Comparison of ENCODE assay signal across 2 cellular contexts in the genomic region with DNA sequence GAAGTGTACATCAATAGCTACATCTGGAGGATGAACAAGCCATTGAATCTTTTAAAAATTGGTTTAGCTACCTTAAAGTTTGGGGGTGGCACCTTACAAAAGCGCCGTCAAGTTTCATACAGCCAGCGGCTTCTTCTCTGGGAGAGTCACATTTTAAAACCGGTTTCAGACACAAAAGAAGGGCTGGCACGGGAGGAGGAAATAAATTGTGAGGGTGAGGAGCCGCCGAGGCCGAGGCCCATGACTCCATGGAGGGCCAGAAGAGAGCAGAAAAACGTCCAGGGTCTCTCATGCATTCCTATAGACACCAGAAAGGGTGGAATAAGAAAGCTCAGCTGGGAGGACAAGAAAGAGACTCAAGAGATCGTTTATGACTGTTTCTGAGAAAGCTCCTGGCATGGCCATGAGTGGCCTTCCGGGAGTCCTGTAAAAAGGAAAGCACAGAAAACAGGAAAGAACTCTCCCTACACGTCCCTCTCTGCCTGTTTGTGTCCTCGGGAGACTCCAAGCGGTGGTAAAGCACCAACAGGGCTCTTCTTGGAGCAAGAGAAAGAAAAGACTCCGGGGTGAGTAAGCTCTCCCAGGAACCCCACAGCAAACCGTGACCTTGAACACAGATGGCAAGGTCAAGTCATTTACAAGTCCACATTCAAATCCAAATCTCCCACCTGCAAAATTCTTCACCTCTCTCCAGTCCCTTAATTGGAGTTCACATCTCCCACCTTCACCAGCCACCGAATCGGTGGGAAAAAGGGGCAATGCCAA.
A peak's percentile ranks its signal among the peaks of the same experiment; 100 is the strongest.
TF ChIP-seq lines count a peak whose summit lies in the region.

No MANE protein-coding gene starts in this region.

TF ChIP-seq in SK-N-SH treated with all-trans-retinoic acid at 6 μM for 48 hours, 23 proteins besides CTCF, POLR2A, EP300 and RAD21:
- TF ChIP-seq BACH2 (CRISPR knock-in tag; IDR thresholded peaks at IDR 0.05; ENCODE audit: borderline replicate concordance) (no peak), ZNF8 (CRISPR knock-in tag; IDR thresholded peaks at IDR 0.05) (no peak), TOX (CRISPR knock-in tag; IDR thresholded peaks at IDR 0.05; ENCODE audit: borderline replicate concordance) (no peak), OSR1 (CRISPR knock-in tag; IDR thresholded peaks at IDR 0.05) (no peak), PPARA (CRISPR knock-in tag; IDR thresholded peaks at IDR 0.05; ENCODE audit: borderline replicate concordance) (no peak), ZFP30 (CRISPR knock-in tag; IDR thresholded peaks at IDR 0.05) (no peak), ZFP3 (CRISPR knock-in tag; IDR thresholded peaks at IDR 0.05) (no peak), ARNTL (CRISPR knock-in tag; IDR thresholded peaks at IDR 0.05; ENCODE audit: borderline replicate concordance, low read depth) (no peak), ZNF70 (CRISPR knock-in tag; IDR thresholded peaks at IDR 0.05) (no peak), ISL1 (CRISPR knock-in tag; IDR thresholded peaks at IDR 0.05) (no peak), ZNF565 (CRISPR knock-in tag; conservative IDR thresholded peaks at IDR 0.05; ENCODE audit: low read depth) (no peak), ZC3H10 (CRISPR knock-in tag; IDR thresholded peaks at IDR 0.05) (no peak), CSDC2 (CRISPR knock-in tag; IDR thresholded peaks at IDR 0.05) (no peak)
- TF ChIP-seq, protein P1, sequence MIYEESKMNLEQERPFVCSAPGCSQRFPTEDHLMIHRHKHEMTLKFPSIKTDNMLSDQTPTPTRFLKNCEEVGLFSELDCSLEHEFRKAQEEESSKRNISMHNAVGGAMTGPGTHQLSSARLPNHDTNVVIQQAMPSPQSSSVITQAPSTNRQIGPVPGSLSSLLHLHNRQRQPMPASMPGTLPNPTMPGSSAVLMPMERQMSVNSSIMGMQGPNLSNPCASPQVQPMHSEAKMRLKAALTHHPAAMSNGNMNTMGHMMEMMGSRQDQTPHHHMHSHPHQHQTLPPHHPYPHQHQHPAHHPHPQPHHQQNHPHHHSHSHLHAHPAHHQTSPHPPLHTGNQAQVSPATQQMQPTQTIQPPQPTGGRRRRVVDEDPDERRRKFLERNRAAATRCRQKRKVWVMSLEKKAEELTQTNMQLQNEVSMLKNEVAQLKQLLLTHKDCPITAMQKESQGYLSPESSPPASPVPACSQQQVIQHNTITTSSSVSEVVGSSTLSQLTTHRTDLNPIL (CRISPR knock-in tag; IDR thresholded peaks at IDR 0.05; ENCODE audit: low read depth), result no peak
- TF ChIP-seq, protein P2, sequence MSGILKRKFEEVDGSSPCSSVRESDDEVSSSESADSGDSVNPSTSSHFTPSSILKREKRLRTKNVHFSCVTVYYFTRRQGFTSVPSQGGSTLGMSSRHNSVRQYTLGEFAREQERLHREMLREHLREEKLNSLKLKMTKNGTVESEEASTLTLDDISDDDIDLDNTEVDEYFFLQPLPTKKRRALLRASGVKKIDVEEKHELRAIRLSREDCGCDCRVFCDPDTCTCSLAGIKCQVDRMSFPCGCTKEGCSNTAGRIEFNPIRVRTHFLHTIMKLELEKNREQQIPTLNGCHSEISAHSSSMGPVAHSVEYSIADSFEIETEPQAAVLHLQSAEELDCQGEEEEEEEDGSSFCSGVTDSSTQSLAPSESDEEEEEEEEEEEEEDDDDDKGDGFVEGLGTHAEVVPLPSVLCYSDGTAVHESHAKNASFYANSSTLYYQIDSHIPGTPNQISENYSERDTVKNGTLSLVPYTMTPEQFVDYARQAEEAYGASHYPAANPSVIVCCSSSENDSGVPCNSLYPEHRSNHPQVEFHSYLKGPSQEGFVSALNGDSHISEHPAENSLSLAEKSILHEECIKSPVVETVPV (CRISPR knock-in tag; IDR thresholded peaks at IDR 0.05), result no peak
- TF ChIP-seq, protein P3, sequence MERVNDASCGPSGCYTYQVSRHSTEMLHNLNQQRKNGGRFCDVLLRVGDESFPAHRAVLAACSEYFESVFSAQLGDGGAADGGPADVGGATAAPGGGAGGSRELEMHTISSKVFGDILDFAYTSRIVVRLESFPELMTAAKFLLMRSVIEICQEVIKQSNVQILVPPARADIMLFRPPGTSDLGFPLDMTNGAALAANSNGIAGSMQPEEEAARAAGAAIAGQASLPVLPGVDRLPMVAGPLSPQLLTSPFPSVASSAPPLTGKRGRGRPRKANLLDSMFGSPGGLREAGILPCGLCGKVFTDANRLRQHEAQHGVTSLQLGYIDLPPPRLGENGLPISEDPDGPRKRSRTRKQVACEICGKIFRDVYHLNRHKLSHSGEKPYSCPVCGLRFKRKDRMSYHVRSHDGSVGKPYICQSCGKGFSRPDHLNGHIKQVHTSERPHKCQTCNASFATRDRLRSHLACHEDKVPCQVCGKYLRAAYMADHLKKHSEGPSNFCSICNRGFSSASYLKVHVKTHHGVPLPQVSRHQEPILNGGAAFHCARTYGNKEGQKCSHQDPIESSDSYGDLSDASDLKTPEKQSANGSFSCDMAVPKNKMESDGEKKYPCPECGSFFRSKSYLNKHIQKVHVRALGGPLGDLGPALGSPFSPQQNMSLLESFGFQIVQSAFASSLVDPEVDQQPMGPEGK (CRISPR knock-in tag; IDR thresholded peaks at IDR 0.05; ENCODE audit: borderline replicate concordance), result no peak
- TF ChIP-seq, protein P4, sequence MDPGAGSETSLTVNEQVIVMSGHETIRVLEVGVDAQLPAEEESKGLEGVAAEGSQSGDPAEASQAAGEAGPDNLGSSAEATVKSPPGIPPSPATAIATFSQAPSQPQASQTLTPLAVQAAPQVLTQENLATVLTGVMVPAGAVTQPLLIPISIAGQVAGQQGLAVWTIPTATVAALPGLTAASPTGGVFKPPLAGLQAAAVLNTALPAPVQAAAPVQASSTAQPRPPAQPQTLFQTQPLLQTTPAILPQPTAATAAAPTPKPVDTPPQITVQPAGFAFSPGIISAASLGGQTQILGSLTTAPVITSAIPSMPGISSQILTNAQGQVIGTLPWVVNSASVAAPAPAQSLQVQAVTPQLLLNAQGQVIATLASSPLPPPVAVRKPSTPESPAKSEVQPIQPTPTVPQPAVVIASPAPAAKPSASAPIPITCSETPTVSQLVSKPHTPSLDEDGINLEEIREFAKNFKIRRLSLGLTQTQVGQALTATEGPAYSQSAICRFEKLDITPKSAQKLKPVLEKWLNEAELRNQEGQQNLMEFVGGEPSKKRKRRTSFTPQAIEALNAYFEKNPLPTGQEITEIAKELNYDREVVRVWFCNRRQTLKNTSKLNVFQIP (CRISPR knock-in tag; IDR thresholded peaks at IDR 0.05; ENCODE audit: borderline replicate concordance, low read depth), result no peak

TF ChIP-seq in H1, 55 proteins besides CTCF, POLR2A, EP300 and RAD21:
- no peak for TF ChIP-seq BCL11A (IDR thresholded peaks at IDR 0.05; ENCODE audit: low read depth in 2 of 2, low read length in 2 of 2)
- TF ChIP-seq POLR2AphosphoS5 (IDR thresholded peaks at IDR 0.05; ENCODE audit: low read depth, low read length), result 0 out of 2 replicates have a peak, but pooled peaks have one; percentile 21
- no peak for TF ChIP-seq SIX5 (IDR thresholded peaks at IDR 0.05; ENCODE audit: low read depth, low read length)
- no peak for TF ChIP-seq SIRT6 (IDR thresholded peaks at IDR 0.05; ENCODE audit: low read length)
- no peak for TF ChIP-seq JUN (IDR thresholded peaks at IDR 0.05; ENCODE audit: low read depth, low read length)
- TF ChIP-seq SIN3A (conservative IDR thresholded peaks at IDR 0.05 in 1 of 2, IDR thresholded peaks at IDR 0.05 in 1 of 2; ENCODE audit: low read depth in 1 of 2, low read length in 2 of 2), result 0 out of 4 replicates have a peak, but pooled peaks of 1 of the 2 experiments have one; percentile 39
